Comparison of ENCODE assay signal across 33 cellular contexts in genomic region chr1:153371231-153371630, GRCh38. TPM values are rescaled to one million over a fixed set of nuclear protein-coding genes. Genes with fewer than 3 reads are reported as not detected.
"Had no signal": no experiment of that assay in that cellular context is flagged by ENCODE, and none has a peak within 500 bp of the region (broad histone marks: within the 10 kb centered on the region; RNA-seq: fewer than 3 reads in every experiment).

No MANE protein-coding gene starts in this region.

- H3K27ac Mint-ChIP-seq: activated CD4-positive, alpha-beta T cell treated with anti-CD3 and anti-CD28 coated beads for 36 hours; activated naive CD4-positive, alpha-beta T cell treated with anti-CD3 and anti-CD28 coated beads for 36 hours; activated naive CD8-positive, alpha-beta T cell treated with anti-CD3 and anti-CD28 coated beads for 36 hours; activated T-cell treated with anti-CD3 and anti-CD28 coated beads, Interleukin-2, amount 50 U/mL, for 72 hours had no signal

- H3K27me3 ChIP-seq: adrenal gland, body of pancreas, heart left ventricle, left lung, right lobe of liver, testis, transverse colon had no signal

- H3K27ac ChIP-seq: adrenal gland, body of pancreas, heart left ventricle, lower lobe of right lung, right lobe of liver, testis, transverse colon had no signal

- H3K4me3 Mint-ChIP-seq: activated CD4-positive, alpha-beta T cell treated with anti-CD3 and anti-CD28 coated beads for 36 hours; activated naive CD4-positive, alpha-beta T cell treated with anti-CD3 and anti-CD28 coated beads for 36 hours; activated naive CD8-positive, alpha-beta T cell treated with anti-CD3 and anti-CD28 coated beads for 36 hours; activated T-cell treated with anti-CD3 and anti-CD28 coated beads, Interleukin-2, amount 50 U/mL, for 72 hours; nephron had no signal

- H3K4me1 ChIP-seq: body of pancreas, right lobe of liver, testis, transverse colon had no signal

- H3K4me3 ChIP-seq: adrenal gland, body of pancreas, heart left ventricle, left lung, lower lobe of right lung, mucosa of descending colon, right lobe of liver, testis, transverse colon had no signal

- H3K9me3 Mint-ChIP-seq: activated naive CD4-positive, alpha-beta T cell treated with anti-CD3 and anti-CD28 coated beads for 36 hours; activated naive CD8-positive, alpha-beta T cell treated with anti-CD3 and anti-CD28 coated beads for 36 hours; activated T-cell treated with anti-CD3 and anti-CD28 coated beads, Interleukin-2, amount 50 U/mL, for 72 hours; nephron had no signal

- H3K36me3 ChIP-seq: adrenal gland, heart left ventricle, left lung, lower lobe of right lung, right lobe of liver, transverse colon had no signal

- H3K9me3 ChIP-seq: adrenal gland, body of pancreas, heart left ventricle, left lung, lower lobe of right lung, mucosa of descending colon, right lobe of liver, testis, transverse colon had no signal

- H3K36me3 Mint-ChIP-seq: activated naive CD8-positive, alpha-beta T cell treated with anti-CD3 and anti-CD28 coated beads for 36 hours had no signal

- DNase-seq: activated CD4-positive, alpha-beta T cell treated with anti-CD3 and anti-CD28 coated beads for 36 hours; activated CD4-positive, alpha-beta T cell treated with anti-CD3 and anti-CD28 coated beads, Interleukin-2, amount 50 U/mL, for 4 hours; activated CD4-positive, CD25-positive, alpha-beta regulatory T cell; activated naive CD4-positive, alpha-beta T cell treated with anti-CD3 and anti-CD28 coated beads for 36 hours; activated naive CD8-positive, alpha-beta T cell treated with anti-CD3 and anti-CD28 coated beads for 36 hours; activated T-cell treated with anti-CD3 and anti-CD28 coated beads for 4 hours; activated T-cell treated with anti-CD3 and anti-CD28 coated beads, Interleukin-2, amount 50 U/mL, for 72 hours; aorta; body of pancreas; foreskin fibroblast; heart left ventricle; hypothalamus; left lung; lower lobe of right lung; mucosa of descending colon; right lobe of liver; stimulated activated CD4-positive, alpha-beta T cell treated with anti-CD3 and anti-CD28 coated beads, Interleukin-12 subunit alpha, Interleukin-12 subunit beta, amount 100 ng/mL, for 4 hours; stimulated activated CD4-positive, alpha-beta T cell treated with anti-CD3 and anti-CD28 coated beads, Interleukin-4, amount 100 ng/mL, for 1 hour; stimulated activated naive CD8-positive, alpha-beta T cell treated with anti-CD3 and anti-CD28 coated beads, Interleukin-15, Interleukin-2, amounts not matched to agents 100 U/mL and 50 U/mL, for 24 hours; testis; transverse colon had no signal

- H3K4me1 Mint-ChIP-seq: activated CD4-positive, alpha-beta T cell treated with anti-CD3 and anti-CD28 coated beads for 36 hours; activated naive CD8-positive, alpha-beta T cell treated with anti-CD3 and anti-CD28 coated beads for 36 hours; nephron had no signal

- ATAC-seq: activated CD4-positive, alpha-beta T cell treated with anti-CD3 and anti-CD28 coated beads for 36 hours; activated T-cell treated with anti-CD3 and anti-CD28 coated beads, Interleukin-2, amount 50 U/mL, for 72 hours; body of pancreas; heart left ventricle; left lung; lower lobe of right lung; mucosa of descending colon; right lobe of liver; stimulated activated naive CD8-positive, alpha-beta T cell treated with anti-CD3 and anti-CD28 coated beads, Interleukin-15, Interleukin-2, amounts not matched to agents 100 U/mL and 50 U/mL, for 24 hours had no signal

RNA-seq across cellular contexts. Expression of gene S100A12, which starts 4.2 kb away (rescaled TPM):
- total RNA-seq: activated CD4-positive, alpha-beta T cell treated with anti-CD3 and anti-CD28 coated beads for 36 hours; activated naive CD4-positive, alpha-beta T cell treated with anti-CD3 and anti-CD28 coated beads for 36 hours; activated naive CD8-positive, alpha-beta T cell treated with anti-CD3 and anti-CD28 coated beads for 36 hours; activated T-cell treated with anti-CD3 and anti-CD28 coated beads, Interleukin-2, amount 50 U/mL, for 72 hours; body of pancreas; epithelial cell of proximal tubule; myocyte; osteocyte; T-helper 1 cell treated with Interleukin-12 subunit alpha and Interleukin-12 subunit beta and Interleukin-4 antibody, amounts not matched to agents 30 ng/mL and 1 ng/mL, for 36 hours; testis; transverse colon had no signal

RNA-seq across cellular contexts. Expression of gene S100A9, which starts 13.6 kb away (rescaled TPM):
- total RNA-seq: activated CD4-positive, alpha-beta T cell treated with anti-CD3 and anti-CD28 coated beads for 36 hours; activated naive CD8-positive, alpha-beta T cell treated with anti-CD3 and anti-CD28 coated beads for 36 hours; activated T-cell treated with anti-CD3 and anti-CD28 coated beads, Interleukin-2, amount 50 U/mL, for 72 hours; myocyte; osteocyte had no signal

RNA-seq across cellular contexts. Expression of gene S100A8, which starts 19.6 kb away (rescaled TPM):
- total RNA-seq: activated CD4-positive, alpha-beta T cell treated with anti-CD3 and anti-CD28 coated beads for 36 hours; activated naive CD4-positive, alpha-beta T cell treated with anti-CD3 and anti-CD28 coated beads for 36 hours; activated naive CD8-positive, alpha-beta T cell treated with anti-CD3 and anti-CD28 coated beads for 36 hours; activated T-cell treated with anti-CD3 and anti-CD28 coated beads, Interleukin-2, amount 50 U/mL, for 72 hours; epithelial cell of proximal tubule; myocyte; osteocyte; T-helper 1 cell treated with Interleukin-12 subunit alpha and Interleukin-12 subunit beta and Interleukin-4 antibody, amounts not matched to agents 30 ng/mL and 1 ng/mL, for 36 hours had no signal

RNA-seq across cellular contexts. Expression of gene PGLYRP4, which starts 22.6 kb away (rescaled TPM):
- total RNA-seq: activated naive CD4-positive, alpha-beta T cell treated with anti-CD3 and anti-CD28 coated beads for 36 hours; activated naive CD8-positive, alpha-beta T cell treated with anti-CD3 and anti-CD28 coated beads for 36 hours; adrenal gland; aorta; body of pancreas; cardiac septum; cerebellum; epithelial cell of proximal tubule; heart left ventricle; left lung; mesenteric fat pad; mucosa of descending colon; myocyte; osteocyte; posterior vena cava; right lobe of liver; skeletal muscle tissue; T-helper 1 cell treated with Interleukin-12 subunit alpha and Interleukin-12 subunit beta and Interleukin-4 antibody, amounts not matched to agents 30 ng/mL and 1 ng/mL, for 36 hours; transverse colon; urinary bladder had no signal
- polyA plus RNA-seq: adrenal gland, aorta, heart left ventricle had no signal

RNA-seq across cellular contexts. Expression of gene S100A7A, which starts 45.1 kb away (rescaled TPM):
- total RNA-seq: activated CD4-positive, alpha-beta T cell treated with anti-CD3 and anti-CD28 coated beads for 36 hours; activated naive CD4-positive, alpha-beta T cell treated with anti-CD3 and anti-CD28 coated beads for 36 hours; activated naive CD8-positive, alpha-beta T cell treated with anti-CD3 and anti-CD28 coated beads for 36 hours; activated T-cell treated with anti-CD3 and anti-CD28 coated beads, Interleukin-2, amount 50 U/mL, for 72 hours; adrenal gland; aorta; body of pancreas; cardiac septum; cerebellum; epithelial cell of proximal tubule; heart left ventricle; left lung; lower lobe of right lung; mesenteric fat pad; mucosa of descending colon; myocyte; osteocyte; posterior vena cava; right lobe of liver; skeletal muscle tissue; T-helper 1 cell treated with Interleukin-12 subunit alpha and Interleukin-12 subunit beta and Interleukin-4 antibody, amounts not matched to agents 30 ng/mL and 1 ng/mL, for 36 hours; testis; transverse colon; urinary bladder had no signal
- polyA plus RNA-seq: adrenal gland, aorta, heart left ventricle, urinary bladder had no signal
